Comparison of ENCODE assay signal across 23 cellular contexts in the genomic region with DNA sequence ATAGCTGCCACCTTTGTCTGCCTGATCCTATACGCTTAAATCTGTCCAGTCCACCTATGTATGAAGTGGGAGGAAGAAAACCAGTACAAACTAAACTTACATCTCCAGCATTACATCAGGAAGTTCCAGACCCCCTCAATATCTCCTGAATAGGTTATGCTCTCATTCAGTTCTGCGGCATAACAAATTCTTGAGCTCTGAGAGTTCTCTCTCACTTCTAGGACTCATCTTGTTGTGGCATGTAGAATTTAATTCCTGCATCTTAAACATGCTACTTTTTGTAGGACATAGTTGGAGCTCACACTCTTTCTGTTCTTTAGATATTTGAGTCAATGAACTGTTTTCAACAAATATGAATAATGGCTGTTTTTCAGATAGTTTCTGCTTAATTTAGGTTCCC.
DNase-seq lines count a peak whose midpoint lies in the region; ATAC-seq and TF ChIP-seq lines count a peak whose summit lies in the region.
"Had no signal": no experiment of that assay in that cellular context is flagged by ENCODE, and none has a peak within 500 bp of the region (broad histone marks: within the 10 kb centered on the region; RNA-seq: fewer than 3 reads in every experiment).

No MANE protein-coding gene starts in this region.

- DNase-seq in choroid plexus epithelial cell (ENCODE audit: low read depth) (peak; percentile 25), foreskin keratinocyte (peak; percentile 56 to 81), NOMO-1 treated with dmso at 0.1 percent for 144 hours (lab: John Stamatoyannopoulos, UW; ENCODE audit: unreplicated experiment) (no peak), HFFc6 (no peak), midbrain (lab: John Stamatoyannopoulos, UW) (no peak), neuronal stem cell (ENCODE audit: low spot score) (no peak)
- DNase-seq: 8988T; ACHN; AML-193; BE2C; CD4-positive, alpha-beta T cell; CD8-positive, alpha-beta memory T cell; DMS 273 treated with DMSO at 0.1 percent for 48 hours; DMS79; GDM1; H7; HCEC 1CT had no signal

- H3K9me3 Mint-ChIP-seq in HFFc6, result no peaks in the 10 kb centered on the region

- H3K27me3 Mint-ChIP-seq in HFFc6 (ENCODE audit: insufficient read depth), result no peaks in the 10 kb centered on the region
- H3K27me3 Mint-ChIP-seq: CD4-positive, alpha-beta T cell; CD8-positive, alpha-beta memory T cell had no signal

- no peak for TF ChIP-seq CTCF in choroid plexus epithelial cell (conservative IDR thresholded peaks at IDR 0.05; ENCODE audit: low read depth, low read length)
- no peak for TF ChIP-seq CTCF in foreskin keratinocyte (conservative IDR thresholded peaks at IDR 0.05)
- TF ChIP-seq CTCF in HFFc6 (IDR thresholded peaks at IDR 0.05), result no peak

- no peaks in the 10 kb centered on the region for H3K27me3 ChIP-seq in foreskin keratinocyte
- no peaks in the 10 kb centered on the region for H3K27me3 ChIP-seq in neuronal stem cell (ENCODE audit: control insufficient read depth in 3 of 3, insufficient read depth in 3 of 3, low read depth in 1 of 3, low read length in 3 of 3)
- H3K27me3 ChIP-seq: BE2C; BLaER1 treated with 17β-estradiol and CSF1 and Interleukin-3, amounts not matched to agents 10 nM and 100 nM had no signal

- no peak overlapping the region for H3K18ac ChIP-seq in neuronal stem cell (ENCODE audit: low read length)

- H3K9ac ChIP-seq in neuronal stem cell (ENCODE audit: low read depth, low read length, poor library complexity), result no peak overlapping the region
- H3K9ac ChIP-seq: BLaER1 treated with 17β-estradiol and CSF1 and Interleukin-3, amounts not matched to agents 10 nM and 100 nM; GM23248 had no signal

- H3K14ac ChIP-seq in neuronal stem cell (ENCODE audit: low read length), result no peak overlapping the region

- H2AK5ac ChIP-seq in neuronal stem cell (ENCODE audit: low read depth, low read length), result no peak overlapping the region

- H3K27ac ChIP-seq in foreskin keratinocyte (no peak overlapping the region), neuronal stem cell (replicated peaks; ENCODE audit: low read length) (no peak overlapping the region)
- H3K27ac ChIP-seq: A549; BLaER1 treated with 17β-estradiol and CSF1 and Interleukin-3, amounts not matched to agents 10 nM and 100 nM; GM23248 had no signal

- H3K9me3 ChIP-seq in neuronal stem cell (replicated peaks in 1 of 2; ENCODE audit: control insufficient read depth in 2 of 2, insufficient read depth in 1 of 2, low read depth in 1 of 2, low read length in 2 of 2), result no peaks in the 10 kb centered on the region
- H3K9me3 ChIP-seq: A549; BE2C; BLaER1 treated with 17β-estradiol and CSF1 and Interleukin-3, amounts not matched to agents 10 nM and 100 nM had no signal

- H2BK12ac ChIP-seq in neuronal stem cell (ENCODE audit: low read length), result no peak overlapping the region

- H3K27ac Mint-ChIP-seq in HFFc6, result no peak overlapping the region
- H3K27ac Mint-ChIP-seq: CD14-positive monocyte; CD4-positive, alpha-beta T cell; CD8-positive, alpha-beta memory T cell had no signal

- no peak overlapping the region for H3K23ac ChIP-seq in neuronal stem cell (ENCODE audit: low read depth, low read length, poor library complexity)

- no peaks in the 10 kb centered on the region for H3K36me3 ChIP-seq in neuronal stem cell (replicated peaks in 1 of 2; ENCODE audit: control insufficient read depth in 2 of 2, insufficient read depth in 2 of 2, low read length in 2 of 2)
- H3K36me3 ChIP-seq: BE2C; BLaER1 treated with 17β-estradiol and CSF1 and Interleukin-3, amounts not matched to agents 10 nM and 100 nM had no signal

- no peak overlapping the region for H2AFZ ChIP-seq in neuronal stem cell (ENCODE audit: low read length)
- H2AFZ ChIP-seq: GM23248 had no signal

- no peak overlapping the region for H2BK15ac ChIP-seq in neuronal stem cell (ENCODE audit: low read length)

- no peak overlapping the region for H3K4ac ChIP-seq in neuronal stem cell (ENCODE audit: low read length)

- H3K36me3 Mint-ChIP-seq in HFFc6 (ENCODE audit: low read depth), result no peaks in the 10 kb centered on the region
- H3K36me3 Mint-ChIP-seq: CD14-positive monocyte; CD8-positive, alpha-beta memory T cell had no signal

- H3K4me2 ChIP-seq in neuronal stem cell (ENCODE audit: insufficient read depth, low read length, poor library complexity, severe bottlenecking), result no peak overlapping the region
- H3K4me2 ChIP-seq: A549; BLaER1 treated with 17β-estradiol and CSF1 and Interleukin-3, amounts not matched to agents 10 nM and 100 nM had no signal

- no peak overlapping the region for H3K4me3 ChIP-seq in choroid plexus epithelial cell (ENCODE audit: low read depth, low read length)
- H3K4me3 ChIP-seq in neuronal stem cell (ENCODE audit: low read length in 2 of 2), result no peak overlapping the region
- H3K4me3 ChIP-seq: A549; BLaER1 treated with 17β-estradiol and CSF1 and Interleukin-3, amounts not matched to agents 10 nM and 100 nM; GM12878; GM23248 had no signal

- H3K79me1 ChIP-seq in neuronal stem cell (ENCODE audit: low read depth, low read length), result no peaks in the 10 kb centered on the region

- H2BK5ac ChIP-seq in neuronal stem cell (ENCODE audit: low read length), result no peak overlapping the region

- no peak overlapping the region for H4K8ac ChIP-seq in neuronal stem cell (ENCODE audit: low read depth, low read length)

- ATAC-seq in SK-N-SH treated with all-trans-retinoic acid at 6 μM for 48 hours (peak; percentile 57), foreskin keratinocyte (peak; percentile 73)
- ATAC-seq: A549, GM12878 had no signal

- no peak overlapping the region for H2BK120ac ChIP-seq in neuronal stem cell (ENCODE audit: low read depth, low read length)

- no peak overlapping the region for H3K4me3 Mint-ChIP-seq in HFFc6
- H3K4me3 Mint-ChIP-seq: CD14-positive monocyte; CD4-positive, alpha-beta T cell; CD8-positive, alpha-beta memory T cell had no signal

- no peak overlapping the region for H4K91ac ChIP-seq in neuronal stem cell (ENCODE audit: low read depth, low read length, poor library complexity)

- H3K4me1 ChIP-seq in foreskin keratinocyte (peaks cover 14% of the 10 kb centered on the region), neuronal stem cell (ENCODE audit: control insufficient read depth in 2 of 2, insufficient read depth in 1 of 2, low read depth in 1 of 2, low read length in 2 of 2) (no peaks in the 10 kb centered on the region)
- H3K4me1 ChIP-seq: A549; BLaER1 treated with 17β-estradiol and CSF1 and Interleukin-3, amounts not matched to agents 10 nM and 100 nM had no signal

- peaks cover 14% of the 10 kb centered on the region for H3K4me1 Mint-ChIP-seq in HFFc6 (ENCODE audit: low read depth)
- H3K4me1 Mint-ChIP-seq: CD14-positive monocyte; CD8-positive, alpha-beta memory T cell had no signal

- WGBS in neuronal stem cell (ENCODE audit: extremely low coverage in 2 of 2, insufficient read length in 2 of 2, insufficient replicate concordance in 1 of 2), 2 donors, result no CpG with 5 or more reads among the region's 2 CpGs

TF ChIP-seq in SK-N-SH treated with all-trans-retinoic acid at 6 μM for 48 hours, 23 proteins besides CTCF, POLR2A, EP300 and RAD21:
- no peak for TF ChIP-seq ZC3H10 (CRISPR knock-in tag; IDR thresholded peaks at IDR 0.05)
TF ChIP-seq in SK-N-SH treated with all-trans-retinoic acid at 6 μM for 48 hours: peak in this region for 0.

Comparison
In these comparisons a context has a peak if more than half of its experiments do, and no peak if none do; other contexts are left out.
1. DNase-seq: peak in choroid plexus epithelial cell (single experiment) and foreskin keratinocyte (2 of 2); none in NOMO-1 treated with dmso at 0.1 percent for 144 hours (single experiment), HFFc6 (single experiment), midbrain (single experiment) and neuronal stem cell (single experiment).